Comparison of ENCODE assay signal across 1 cellular context in genomic region chr1:92960395-92961130, GRCh38.
TF ChIP-seq lines count a peak whose summit lies in the region.

No MANE protein-coding gene starts in this region.

TF ChIP-seq in HEK293, 187 proteins besides CTCF, POLR2A, EP300 and RAD21 (continued from another document and continues in another):
- no peak for TF ChIP-seq ZNF513 (tag by site-specific recombination; IDR thresholded peaks at IDR 0.05)
- peak; percentile 9; the same call in 1 of the 2 replicates for TF ChIP-seq INSM2 (tag by site-specific recombination; IDR thresholded peaks at IDR 0.05)
- TF ChIP-seq ZNF280C (tag by site-specific recombination; IDR thresholded peaks at IDR 0.05), result no peak
- TF ChIP-seq PBX3 (CRISPR knock-in tag; IDR thresholded peaks at IDR 0.05), result 0 out of 2 replicates have a peak, but pooled peaks have one; percentile 33
- no peak for TF ChIP-seq KLF9 (tag by site-specific recombination; IDR thresholded peaks at IDR 0.05; ENCODE audit: low read depth)
- peak; percentile 55; the same call in 1 of the 2 replicates for TF ChIP-seq ZNF76 (tag by site-specific recombination; IDR thresholded peaks at IDR 0.05; ENCODE audit: borderline replicate concordance, low read depth)
- TF ChIP-seq KLF7 (tag by site-specific recombination; IDR thresholded peaks at IDR 0.05; ENCODE audit: borderline replicate concordance), result no peak
- TF ChIP-seq ZNF449 (tag by site-specific recombination; IDR thresholded peaks at IDR 0.05), result peak; percentile 19; the same call in 1 of the 2 replicates
- TF ChIP-seq ZNF341 (tag by site-specific recombination; IDR thresholded peaks at IDR 0.05; ENCODE audit: low read depth), result peak; percentile 44; the same call in 1 of the 2 replicates
- no peak for TF ChIP-seq MYNN (tag by site-specific recombination; IDR thresholded peaks at IDR 0.05; ENCODE audit: borderline replicate concordance)
- TF ChIP-seq ZNF585B (tag by site-specific recombination; IDR thresholded peaks at IDR 0.05), result no peak
- TF ChIP-seq ZBTB11 (tag by site-specific recombination; conservative IDR thresholded peaks at IDR 0.05; ENCODE audit: low read depth), result no peak
- peak; percentile 98 for TF ChIP-seq ZNF600 (tag by site-specific recombination; IDR thresholded peaks at IDR 0.05)
- TF ChIP-seq ZFP3 (tag by site-specific recombination; IDR thresholded peaks at IDR 0.05; ENCODE audit: low read depth), result no peak
- no peak for TF ChIP-seq OVOL3 (tag by site-specific recombination; IDR thresholded peaks at IDR 0.05)
- TF ChIP-seq ZNF239 (tag by site-specific recombination; IDR thresholded peaks at IDR 0.05), result no peak
- TF ChIP-seq BCL6B (tag by site-specific recombination; IDR thresholded peaks at IDR 0.05), result no peak
- TF ChIP-seq ZNF48 (tag by site-specific recombination; IDR thresholded peaks at IDR 0.05), result no peak
- TF ChIP-seq KLF10 (tag by site-specific recombination; IDR thresholded peaks at IDR 0.05), result no peak; the same call in 1 of the 2 replicates
- TF ChIP-seq ZNF398 (tag by site-specific recombination; IDR thresholded peaks at IDR 0.05), result peak; percentile 69
- no peak for TF ChIP-seq GLIS1 (tag by site-specific recombination; IDR thresholded peaks at IDR 0.05)
- no peak for TF ChIP-seq ZNF23 (tag by site-specific recombination; IDR thresholded peaks at IDR 0.05; ENCODE audit: borderline replicate concordance)
- TF ChIP-seq ATF2 (tag by site-specific recombination; IDR thresholded peaks at IDR 0.05; ENCODE audit: low read depth), result no peak
- TF ChIP-seq ZBTB21 (tag by site-specific recombination; IDR thresholded peaks at IDR 0.05), result no peak
- TF ChIP-seq TRIM28 (IDR thresholded peaks at IDR 0.05; ENCODE audit: borderline replicate concordance, low read length), result peak; percentile 57; the same call in 1 of the 2 replicates
- TF ChIP-seq AEBP2 (tag by site-specific recombination; IDR thresholded peaks at IDR 0.05; ENCODE audit: borderline replicate concordance), result no peak
- no peak for TF ChIP-seq ZNF140 (tag by site-specific recombination; IDR thresholded peaks at IDR 0.05)
- 0 out of 2 replicates have a peak, but pooled peaks have one; percentile 27 for TF ChIP-seq KLF16 (tag by site-specific recombination; IDR thresholded peaks at IDR 0.05)
- no peak for TF ChIP-seq ZBTB10 (tag by site-specific recombination; IDR thresholded peaks at IDR 0.05)
- TF ChIP-seq ZNF26 (tag by site-specific recombination; IDR thresholded peaks at IDR 0.05), result no peak
